ENCODE assay signal across 24 cellular contexts in the genomic region with DNA sequence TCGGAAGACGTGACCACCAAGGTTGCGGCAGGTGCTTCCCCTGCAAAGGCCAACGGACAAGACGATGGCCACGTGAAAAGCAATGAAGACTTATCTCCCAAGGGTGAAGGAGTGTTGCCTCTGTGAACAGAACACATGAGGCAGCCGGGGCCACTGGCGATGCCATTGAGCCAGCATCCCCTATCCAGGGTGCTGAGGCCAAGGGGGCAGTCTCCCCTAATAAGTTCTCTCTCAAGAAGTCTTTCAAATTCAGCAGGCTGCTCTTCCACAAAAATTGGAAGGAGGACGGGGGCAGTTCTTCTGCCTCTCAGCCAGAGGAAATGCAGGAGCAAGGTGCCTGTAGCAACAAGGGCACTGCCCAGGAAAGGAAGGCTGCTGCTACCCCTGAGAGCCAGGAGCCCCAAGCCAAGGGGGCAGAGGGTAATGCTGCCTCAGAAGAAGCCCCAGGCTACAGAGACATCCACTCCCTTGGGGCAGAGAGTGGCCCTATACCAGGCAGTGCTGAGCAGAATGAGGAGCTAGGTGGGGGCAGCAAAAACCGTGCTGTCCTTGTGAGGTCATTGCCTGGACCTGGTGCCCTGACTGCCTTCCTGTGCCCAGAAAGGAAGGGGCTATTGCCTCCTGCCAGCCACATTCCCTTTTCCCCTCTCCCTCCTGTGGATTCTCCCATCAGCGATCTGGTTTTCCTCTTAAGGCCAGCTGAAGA. TPM values are rescaled to one million over a fixed set of nuclear protein-coding genes. Genes with fewer than 3 reads are reported as not detected.
DNase-seq lines count a peak whose midpoint lies in the region; ATAC-seq and TF ChIP-seq lines count a peak whose summit lies in the region.
"Had no signal": no experiment of that assay in that cellular context is flagged by ENCODE, and none has a peak within 500 bp of the region (broad histone marks: within the 10 kb centered on the region; RNA-seq: fewer than 3 reads in every experiment).

No MANE protein-coding gene starts in this region.

- intact Hi-C loops in heart right ventricle (cut with DNase I) (no loop called here), cardiac septum (cut with DNase I) (no loop called here), HCT116 (cut with micrococcal nuclease) (no loop called here), upper lobe of right lung (cut with DNase I) (no loop called here)

- no peak overlapping the region for H2AFZ ChIP-seq in HCT116 (ENCODE audit: low read depth, low read length, poor library complexity, severe bottlenecking)
- H2AFZ ChIP-seq in hepatocyte, result no peak overlapping the region

- no peak overlapping the region for H3K4me3 Mint-ChIP-seq in endodermal cell
- H3K4me3 Mint-ChIP-seq: activated CD4-positive, alpha-beta memory T cell treated with anti-CD3 and anti-CD28 coated beads, Interleukin-2, amount 10 ng/mL, durations not matched to agents 7 days and 5 days; IgD-negative memory B cell; T-helper 1 cell treated with Interleukin-12 subunit alpha and Interleukin-12 subunit beta and Interleukin-4 antibody, amounts not matched to agents 30 μg/mL and 1 μg/mL, for 36 hours had no signal

- TF ChIP-seq RAD21 in HCT116 (IDR thresholded peaks at IDR 0.05; ENCODE audit: low read depth), result no peak

- no peak overlapping the region for H3K9ac ChIP-seq in HCT116 (ENCODE audit: low read length)
- H3K9ac ChIP-seq in endodermal cell (ENCODE audit: extremely low read depth, low read length, poor library complexity, severe bottlenecking), result no peak overlapping the region

- no peaks in the 10 kb centered on the region for H3K9me2 ChIP-seq in HCT116 (ENCODE audit: insufficient read depth)
- H3K9me2 ChIP-seq in hepatocyte (replicated peaks; ENCODE audit: insufficient read depth), result no peaks in the 10 kb centered on the region

- CTCF ChIA-PET in HCT116 (lab: Charles Lee), result no interaction called here

- H3K27me3 Mint-ChIP-seq in endodermal cell (ENCODE audit: insufficient read depth), result no peaks in the 10 kb centered on the region
- H3K27me3 Mint-ChIP-seq: activated CD4-positive, alpha-beta memory T cell treated with anti-CD3 and anti-CD28 coated beads, Interleukin-2, amount 10 ng/mL, durations not matched to agents 7 days and 5 days; IgD-negative memory B cell; naive B cell had no signal

- peaks cover 69% of the 10 kb centered on the region for H3K36me3 Mint-ChIP-seq in endodermal cell (ENCODE audit: low read depth)
- H3K36me3 Mint-ChIP-seq: activated naive CD4-positive, alpha-beta T cell treated with anti-CD3 and anti-CD28 coated beads, Interleukin-2, amount 50 U/mL, for 72 hours had no signal

- H3K4me2 ChIP-seq in HCT116 (ENCODE audit: low read length) (no peak overlapping the region), hepatocyte (no peak overlapping the region)

- H3K27me3 ChIP-seq in heart right ventricle (no peaks in the 10 kb centered on the region), HCT116 (ENCODE audit: insufficient read depth, low read length) (no peaks in the 10 kb centered on the region), endodermal cell (ENCODE audit: control insufficient read depth, insufficient read depth, low read length, poor library complexity, severe bottlenecking) (no peaks in the 10 kb centered on the region), upper lobe of right lung (no peaks in the 10 kb centered on the region), hepatocyte (no peaks in the 10 kb centered on the region)
- H3K27me3 ChIP-seq: gastroesophageal sphincter, left lung, stomach, tibial artery had no signal

- H3K4me1 ChIP-seq in heart right ventricle, result peaks cover under 1 to 42% (median 21%) of the 10 kb centered on the region in 9 donors
- H3K4me1 ChIP-seq in HCT116 (ENCODE audit: control insufficient read depth in 1 of 2, insufficient read depth in 2 of 2, low read length in 2 of 2), result peaks cover 6 to 9% of the 10 kb centered on the region in 2 experiments; a peak in 2 of 4 replicates
- H3K4me1 ChIP-seq in endodermal cell (ENCODE audit: control insufficient read depth, insufficient read depth, low read length), result no peaks in the 10 kb centered on the region
- peaks cover 11% of the 10 kb centered on the region for H3K4me1 ChIP-seq in upper lobe of right lung
- no peaks in the 10 kb centered on the region for H3K4me1 ChIP-seq in hepatocyte (ENCODE audit: insufficient read depth)

- no peaks in the 10 kb centered on the region for H3K9me3 ChIP-seq in heart right ventricle
- no peaks in the 10 kb centered on the region for H3K9me3 ChIP-seq in HCT116 (ENCODE audit: control insufficient read depth in 1 of 2, insufficient read depth in 1 of 2, low read depth in 1 of 2, low read length in 2 of 2)
- no peaks in the 10 kb centered on the region for H3K9me3 ChIP-seq in endodermal cell (ENCODE audit: control insufficient read depth, low read length)
- H3K9me3 ChIP-seq in upper lobe of right lung, result no peaks in the 10 kb centered on the region
- no peaks in the 10 kb centered on the region for H3K9me3 ChIP-seq in hepatocyte (ENCODE audit: low read depth)
- H3K9me3 ChIP-seq: gastroesophageal sphincter, left lung, stomach, tibial artery had no signal

- H3K27ac Mint-ChIP-seq in endodermal cell, result peak overlapping the region; percentile 86
- H3K27ac Mint-ChIP-seq: activated CD4-positive, alpha-beta memory T cell treated with anti-CD3 and anti-CD28 coated beads, Interleukin-2, amount 10 ng/mL, durations not matched to agents 7 days and 5 days; T-helper 1 cell treated with Interleukin-12 subunit alpha and Interleukin-12 subunit beta and Interleukin-4 antibody, amounts not matched to agents 30 μg/mL and 1 μg/mL, for 36 hours had no signal

- DNase-seq in heart right ventricle (no peak), cardiac septum (ENCODE audit: low spot score) (no peak), HCT116 (ENCODE audit: low read depth, low spot score) (no peak), endodermal cell (no peak), upper lobe of right lung (no peak), hepatocyte (ENCODE audit: low spot score) (no peak)
- DNase-seq: ACHN; activated CD4-positive, alpha-beta memory T cell treated with anti-CD3 and anti-CD28 coated beads, Interleukin-2, amount 10 ng/mL, durations not matched to agents 7 days and 5 days; COR-L47; DMS79 treated with DMSO at 0.1 percent for 48 hours; left lung; naive B cell; NCI-H1105; NCI-H187 treated with DMSO at 0.1 percent for 48 hours; NCI-H69; occipital lobe; stomach; tibial artery had no signal

- 78 to 80% methylated on average over 11 of the region's 11 CpGs for WGBS in heart right ventricle, 2 donors
- 95% methylated on average over 9 to 11 of the region's 11 CpGs for WGBS in endodermal cell (ENCODE audit: insufficient coverage in 1 of 2, insufficient read length in 1 of 2), 2 experiments
- WGBS in hepatocyte (ENCODE audit: low lambda C conversion rate, missing lambda C conversion rate), result 97% methylated on average over 11 of the region's 11 CpGs

- H3K4me1 Mint-ChIP-seq in endodermal cell, result peaks cover 4% of the 10 kb centered on the region

- H3K27ac ChIP-seq in heart right ventricle, result peak overlapping the region in 4 of 10 donors; percentile 6 to 35 (median 24)
- no peak overlapping the region for H3K27ac ChIP-seq in HCT116 (ENCODE audit: low read depth, low read length)
- H3K27ac ChIP-seq in endodermal cell (ENCODE audit: low read depth, low read length), result no peak overlapping the region
- no peak overlapping the region for H3K27ac ChIP-seq in upper lobe of right lung
- no peak overlapping the region for H3K27ac ChIP-seq in hepatocyte
- H3K27ac ChIP-seq: gastroesophageal sphincter, left lung, stomach had no signal

- no peak for TF ChIP-seq CTCF in heart right ventricle (IDR thresholded peaks at IDR 0.05)
- no peak for TF ChIP-seq CTCF in HCT116 (IDR thresholded peaks at IDR 0.05 in 2 of 3, conservative IDR thresholded peaks at IDR 0.05 in 1 of 3; ENCODE audit: borderline replicate concordance in 1 of 3, insufficient read depth in 1 of 3, low read depth in 2 of 3, low read length in 2 of 3)
- no peak for TF ChIP-seq CTCF in endodermal cell (conservative IDR thresholded peaks at IDR 0.05)
- TF ChIP-seq CTCF in upper lobe of right lung (IDR thresholded peaks at IDR 0.05), result no peak
- no peak for TF ChIP-seq CTCF in hepatocyte (IDR thresholded peaks at IDR 0.05; ENCODE audit: poor library complexity)

- H3K9me3 Mint-ChIP-seq in endodermal cell, result no peaks in the 10 kb centered on the region
- H3K9me3 Mint-ChIP-seq: activated CD4-positive, alpha-beta memory T cell treated with anti-CD3 and anti-CD28 coated beads, Interleukin-2, amount 10 ng/mL, durations not matched to agents 7 days and 5 days; activated naive CD4-positive, alpha-beta T cell treated with anti-CD3 and anti-CD28 coated beads, Interleukin-2, amount 50 U/mL, for 72 hours; IgD-negative memory B cell; naive B cell; T-helper 1 cell treated with Interleukin-12 subunit alpha and Interleukin-12 subunit beta and Interleukin-4 antibody, amounts not matched to agents 30 μg/mL and 1 μg/mL, for 36 hours had no signal

- H4K20me1 ChIP-seq in HCT116 (ENCODE audit: insufficient read depth), result 0 out of 2 replicates have a peak, but pooled peaks cover 4% of the 10 kb centered on the region
- H4K20me1 ChIP-seq in hepatocyte (ENCODE audit: insufficient read depth, poor library complexity, severe bottlenecking), result peaks cover 5% of the 10 kb centered on the region

- RAD21 ChIA-PET in HCT116 (lab: Charles Lee; ENCODE audit: low non-redundant PET in 1 of 2, low total read pairs in 2 of 2, uncharacterized antibody in 2 of 2, unreplicated experiment in 2 of 2), result no interaction called here

- H3K79me2 ChIP-seq in HCT116 (ENCODE audit: insufficient read depth, low read length) (peaks cover 50% of the 10 kb centered on the region), hepatocyte (peaks cover 33% of the 10 kb centered on the region)

- no peak overlapping the region for H3K4me3 ChIP-seq in heart right ventricle
- H3K4me3 ChIP-seq in HCT116 (replicated peaks in 1 of 2; ENCODE audit: low read depth in 1 of 2, low read length in 2 of 2), result no peak overlapping the region
- no peak overlapping the region for H3K4me3 ChIP-seq in endodermal cell (ENCODE audit: low read length)
- H3K4me3 ChIP-seq in upper lobe of right lung, result no peak overlapping the region
- H3K4me3 ChIP-seq in hepatocyte, result no peak overlapping the region
- H3K4me3 ChIP-seq: gastroesophageal sphincter, left lung, stomach, tibial artery had no signal

- H3K36me3 ChIP-seq in heart right ventricle (peaks cover 0 to 100% (median 36%) of the 10 kb centered on the region in 9 donors), HCT116 (ENCODE audit: control insufficient read depth in 1 of 2, insufficient read depth in 2 of 2, low read length in 2 of 2) (peaks cover 8 to 9% of the 10 kb centered on the region in 2 experiments), endodermal cell (ENCODE audit: control insufficient read depth, insufficient read depth, low read length) (peaks cover 77% of the 10 kb centered on the region), upper lobe of right lung (peaks cover 64% of the 10 kb centered on the region), hepatocyte (replicated peaks; ENCODE audit: insufficient read depth, low read depth) (peaks cover 3% of the 10 kb centered on the region)

- BruUV-seq in HCT116 (replicated peaks; lab: Mats Ljungman, UMichigan), result no TSS peak

- POLR2A ChIA-PET in HCT116 (lab: Charles Lee), result no interaction called here

- peak in 7 of 8 donors; percentile 30 to 71 (median 50) for ATAC-seq in heart right ventricle
- ATAC-seq in HCT116, result peak; percentile 20; the same call in 1 of the 2 replicates
- ATAC-seq in upper lobe of right lung, result peak; percentile 27
- no peak for ATAC-seq in HG02938 (IDR thresholded peaks at IDR 0.05; ENCODE audit: unreplicated experiment)
- ATAC-seq: activated CD4-positive, CD25-positive, alpha-beta regulatory T cell treated with anti-CD3 and anti-CD28 coated beads, Interleukin-2, amount 50 U/mL, for 24 hours; activated naive CD4-positive, alpha-beta T cell treated with anti-CD3 and anti-CD28 coated beads, Interleukin-2, amount 50 U/mL, for 72 hours; gastroesophageal sphincter; left lung had no signal

- TF ChIP-seq POLR2A in HCT116 (IDR thresholded peaks at IDR 0.05; ENCODE audit: borderline replicate concordance, extremely low read depth, insufficient read depth, insufficient read length), result no peak

RNA-seq across cellular contexts. Expression of a gene that starts 17.3 kb away (rescaled TPM):
- total RNA-seq in heart right ventricle (10 to 100 TPM; 35.2 to 88.2 (median 58.5) TPM), cardiac septum (94.0 TPM), HCT116 (2021; ENCODE audit: unreplicated experiment) (63.0 TPM), endodermal cell (100 to 1,000 TPM; 122 to 148 TPM), upper lobe of right lung (92.7 TPM), hepatocyte (50.7 and 58.7 TPM in 2 replicates)
- polyA plus RNA-seq in heart right ventricle (10 to 100 TPM; 23.9 to 38.7 TPM), hepatocyte (49.2 and 52.0 TPM in 2 replicates)
- 30.6 and 37.7 TPM in 2 replicates for polyA plus RNA-seq in HCT116 (2012)
- 61.6 TPM for polyA plus RNA-seq in endodermal cell (2013, experiment 1 of 2)
- 58.6 TPM for polyA plus RNA-seq in endodermal cell (2013, experiment 2 of 2)
